Comparison of ENCODE assay signal across 16 cellular contexts in the genomic region with DNA sequence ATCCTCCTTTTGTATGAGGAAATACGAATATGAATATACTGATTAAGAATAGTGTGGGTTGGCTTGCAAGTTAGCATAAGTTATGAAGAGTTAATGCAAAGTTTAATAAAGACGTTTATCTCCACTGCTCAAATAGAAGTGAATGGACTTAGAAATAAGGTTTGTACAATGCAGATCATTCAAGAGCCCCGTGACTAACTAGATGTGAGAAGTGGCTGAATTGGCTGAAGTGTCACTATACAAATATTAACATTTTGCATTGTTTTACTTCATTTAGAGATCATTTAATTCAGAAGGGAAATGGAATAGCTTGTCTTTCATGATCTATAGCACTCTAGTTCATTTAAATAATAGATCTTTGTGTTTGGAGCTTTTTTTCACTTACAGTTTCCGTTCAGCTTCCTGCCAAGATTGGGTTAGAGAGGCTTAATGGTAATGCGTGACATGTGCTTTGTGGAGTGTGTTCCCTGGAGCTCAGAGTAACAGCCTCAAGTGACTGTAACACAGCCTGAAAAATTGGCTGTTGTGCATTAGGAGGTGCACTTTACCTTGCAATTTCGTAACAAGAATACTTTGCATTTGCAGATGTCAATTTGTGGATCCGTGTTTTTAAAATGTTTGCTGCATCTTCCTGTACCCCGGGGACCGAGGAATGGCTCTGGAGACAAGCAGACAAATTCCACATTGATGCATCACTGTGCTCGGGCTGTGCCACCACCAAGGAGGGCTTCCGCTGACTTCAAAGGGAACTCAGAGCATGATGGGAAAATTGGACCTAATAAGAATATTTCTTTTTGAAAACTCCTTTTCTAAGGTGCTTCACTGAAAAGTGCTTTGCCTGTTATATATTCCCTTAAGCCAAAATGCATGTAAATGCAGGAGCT.
DNase-seq lines count a peak whose midpoint lies in the region; ATAC-seq, FAIRE-seq and TF ChIP-seq lines count a peak whose summit lies in the region.
"Had no signal": no experiment of that assay in that cellular context is flagged by ENCODE, and none has a peak within 500 bp of the region (broad histone marks: within the 10 kb centered on the region; RNA-seq: fewer than 3 reads in every experiment).

No MANE protein-coding gene starts in this region.

- TF ChIP-seq CTCF in right atrium auricular region (IDR thresholded peaks at IDR 0.05): no peak
- TF ChIP-seq CTCF in D721Med (IDR thresholded peaks at IDR 0.05; ENCODE audit: insufficient read depth, missing control alignments): no peak

- no peaks in the 10 kb centered on the region for H3K9me3 ChIP-seq in right atrium auricular region
- H3K9me3 ChIP-seq: tibial artery had no signal

- intact Hi-C loops in left cardiac atrium (cut with DNase I): no loop called here

- FAIRE-seq in urothelium cell line (lab: Jason Lieb, UNC) (peak; percentile 66), D721Med (lab: Jason Lieb, UNC) (no peak)

- H3K27ac ChIP-seq in right atrium auricular region: no peak overlapping the region
- H3K27ac ChIP-seq: coronary artery, KMS-11, PC-9, tibial artery had no signal

- H3K4me3 ChIP-seq in right atrium auricular region: no peak overlapping the region
- H3K4me3 ChIP-seq: coronary artery, PC-9, tibial artery had no signal

- no peak for ATAC-seq in left cardiac atrium
- ATAC-seq in GM18511 (IDR thresholded peaks at IDR 0.05; ENCODE audit: unreplicated experiment): no peak
- ATAC-seq in HG03342 (IDR thresholded peaks at IDR 0.05; ENCODE audit: unreplicated experiment): no peak
- ATAC-seq: activated naive CD8-positive, alpha-beta T cell treated with anti-CD3 and anti-CD28 coated beads, Interleukin-2, amount 50 U/mL, for 24 hours had no signal

- no peaks in the 10 kb centered on the region for H3K36me3 ChIP-seq in right atrium auricular region
- H3K36me3 ChIP-seq: tibial artery had no signal

- DNase-seq in right atrium auricular region (ENCODE audit: low spot score) (peak; percentile 23), left cardiac atrium (no peak), RPMI7951 (ENCODE audit: low read depth) (peak; percentile 83), glomerular endothelial cell (ENCODE audit: extremely low read depth, low read depth, low spot score) (peak; percentile 36), urothelium cell line (ENCODE audit: low spot score) (peak; percentile 69), D721Med (ENCODE audit: insufficient read length, low spot score) (no peak)
- DNase-seq: activated naive CD8-positive, alpha-beta T cell treated with anti-CD3 and anti-CD28 coated beads, Interleukin-2, amount 50 U/mL, for 24 hours; activated T-cell treated with anti-CD3 and anti-CD28 coated beads for 4 hours; PC-9; posterior cingulate gyrus; stimulated activated CD8-positive, alpha-beta memory T cell treated with anti-CD3 and anti-CD28 coated beads, Interleukin-4, amount 100 ng/mL, for 48 hours; tibial artery had no signal

- H3K4me1 ChIP-seq in right atrium auricular region: no peaks in the 10 kb centered on the region
- H3K4me1 ChIP-seq: tibial artery had no signal

- H3K27me3 ChIP-seq in right atrium auricular region: no peaks in the 10 kb centered on the region
- H3K27me3 ChIP-seq: tibial artery had no signal

Comparison
In these comparisons a context has a peak if more than half of its experiments do, and no peak if none do; other contexts are left out.
1. DNase-seq: peak in right atrium auricular region (single experiment), RPMI7951 (single experiment), glomerular endothelial cell (single experiment) and urothelium cell line (single experiment); none in left cardiac atrium (single experiment) and D721Med (single experiment).